In the genomic region with DNA sequence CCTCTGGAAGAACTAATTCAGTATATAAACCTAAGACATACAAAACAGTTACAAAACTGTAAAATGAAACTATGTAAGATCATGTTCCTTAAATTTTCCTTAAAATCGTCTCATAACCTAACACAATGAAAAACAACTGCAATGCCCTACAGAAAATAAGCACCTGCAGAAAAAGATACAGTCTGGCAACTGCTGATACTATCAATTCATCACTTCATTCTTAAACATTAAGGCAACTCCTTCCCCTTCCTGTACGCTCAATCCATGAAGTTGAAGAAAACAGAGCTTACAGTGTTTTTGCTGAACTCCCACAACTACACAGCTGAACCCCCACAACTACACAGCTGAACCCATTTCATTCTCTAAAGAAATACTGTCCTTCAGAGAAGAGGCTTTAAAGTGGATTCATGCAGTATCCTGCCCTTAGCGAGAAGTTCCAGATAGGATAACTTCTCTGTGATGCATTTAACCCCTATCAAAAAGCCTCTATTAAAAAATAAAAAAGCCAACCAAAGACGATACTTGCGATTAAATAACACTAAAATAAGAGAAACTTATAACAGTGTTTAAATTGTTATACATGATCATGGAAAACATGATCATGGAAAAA, we compare ENCODE assay signal across 16 cellular contexts. TPM values are rescaled to one million over a fixed set of nuclear protein-coding genes. Genes with fewer than 3 reads are reported as not detected.
A peak's percentile ranks its signal among the peaks of the same experiment; 100 is the strongest.
DNase-seq lines count a peak whose midpoint lies in the region; ATAC-seq and TF ChIP-seq lines count a peak whose summit lies in the region.
"Had no signal": no experiment of that assay in that cellular context is flagged by ENCODE, and none has a peak within 500 bp of the region (broad histone marks: within the 10 kb centered on the region; RNA-seq: fewer than 3 reads in every experiment).

No MANE protein-coding gene starts in this region.

- TF ChIP-seq POLR2A in ovary (IDR thresholded peaks at IDR 0.05) = no peak

- TF ChIP-seq EP300 in ovary (IDR thresholded peaks at IDR 0.05) = no peak

- no peak for ATAC-seq in activated T-cell treated with anti-CD3 and anti-CD28 coated beads, Interleukin-2, amount 50 U/mL, for 72 hours (replicated peaks in 1 of 2)
- ATAC-seq: activated naive CD4-positive, alpha-beta T cell treated with anti-CD3 and anti-CD28 coated beads, Interleukin-2, amount 50 U/mL, for 72 hours; natural killer cell had no signal

- CTCF ChIA-PET in activated naive CD4-positive, alpha-beta T cell treated with anti-CD3 and anti-CD28 coated beads for 36 hours (lab: Charles Lee) = no interaction called here

- H3K27ac Mint-ChIP-seq in activated T-cell treated with anti-CD3 and anti-CD28 coated beads, Interleukin-2, amount 50 U/mL, for 72 hours = peak overlapping the region; percentile 48
- no peak overlapping the region for H3K27ac Mint-ChIP-seq in activated naive CD4-positive, alpha-beta T cell treated with anti-CD3 and anti-CD28 coated beads for 36 hours
- H3K27ac Mint-ChIP-seq: activated naive CD4-positive, alpha-beta T cell treated with anti-CD3 and anti-CD28 coated beads, Interleukin-2, amount 50 U/mL, for 72 hours; natural killer cell; stimulated activated naive CD8-positive, alpha-beta T cell treated with anti-CD3 and anti-CD28 coated beads, Interleukin-15, Interleukin-2, amounts not matched to agents 100 ng/mL and 50 ng/mL, for 24 hours had no signal

- 12 to 20% (median 16%) methylated on average over 5 of the region's 5 CpGs for WGBS in ovary, 3 donors

- H3K27me3 ChIP-seq in stomach smooth muscle (ENCODE audit: control insufficient read depth in 1 of 2, insufficient read depth in 2 of 2, low read length in 2 of 2) = no peaks in the 10 kb centered on the region
- no peaks in the 10 kb centered on the region for H3K27me3 ChIP-seq in ovary
- H3K27me3 ChIP-seq: sigmoid colon had no signal

- H3K9ac ChIP-seq in SK-N-MC (ENCODE audit: insufficient read length) (no peak overlapping the region), stomach smooth muscle (ENCODE audit: low read length in 2 of 2) (peak overlapping the region in 1 of 2 donors; percentile 14)

- no peaks in the 10 kb centered on the region for H3K9me3 Mint-ChIP-seq in activated T-cell treated with anti-CD3 and anti-CD28 coated beads, Interleukin-2, amount 50 U/mL, for 72 hours
- H3K9me3 Mint-ChIP-seq in activated naive CD4-positive, alpha-beta T cell treated with anti-CD3 and anti-CD28 coated beads for 36 hours = no peaks in the 10 kb centered on the region
- H3K9me3 Mint-ChIP-seq: activated naive CD4-positive, alpha-beta T cell treated with anti-CD3 and anti-CD28 coated beads, Interleukin-2, amount 50 U/mL, for 72 hours; natural killer cell; stimulated activated naive CD8-positive, alpha-beta T cell treated with anti-CD3 and anti-CD28 coated beads, Interleukin-15, Interleukin-2, amounts not matched to agents 100 ng/mL and 50 ng/mL, for 24 hours had no signal

- H3K27ac ChIP-seq in SK-N-MC = peak overlapping the region; percentile 70; the same call in 1 of the 2 replicates
- H3K27ac ChIP-seq in stomach smooth muscle (ENCODE audit: low read length) = no peak overlapping the region
- H3K27ac ChIP-seq in ovary = no peak overlapping the region

- TF ChIP-seq CTCF in ovary (IDR thresholded peaks at IDR 0.05) = no peak

- H3K36me3 ChIP-seq in SK-N-MC (ENCODE audit: insufficient read depth, low read length) = no peaks in the 10 kb centered on the region
- no peaks in the 10 kb centered on the region for H3K36me3 ChIP-seq in stomach smooth muscle (ENCODE audit: control insufficient read depth in 2 of 2, insufficient read depth in 2 of 2, low read length in 2 of 2)
- no peaks in the 10 kb centered on the region for H3K36me3 ChIP-seq in ovary
- H3K36me3 ChIP-seq: sigmoid colon had no signal

- peaks cover 0 to 1% of the 10 kb centered on the region in 2 donors for H3K36me3 Mint-ChIP-seq in activated T-cell treated with anti-CD3 and anti-CD28 coated beads, Interleukin-2, amount 50 U/mL, for 72 hours (ENCODE audit: insufficient read depth in 2 of 2)
- H3K36me3 Mint-ChIP-seq in activated naive CD4-positive, alpha-beta T cell treated with anti-CD3 and anti-CD28 coated beads for 36 hours (ENCODE audit: low read depth) = no peaks in the 10 kb centered on the region
- H3K36me3 Mint-ChIP-seq: activated naive CD4-positive, alpha-beta T cell treated with anti-CD3 and anti-CD28 coated beads, Interleukin-2, amount 50 U/mL, for 72 hours; natural killer cell had no signal

- H3K4me1 ChIP-seq in stomach smooth muscle (ENCODE audit: control insufficient read depth, insufficient read depth, low read length) = no peaks in the 10 kb centered on the region
- no peaks in the 10 kb centered on the region for H3K4me1 ChIP-seq in ovary (ENCODE audit: insufficient read depth)

- peaks cover 10% of the 10 kb centered on the region for H3K4me1 Mint-ChIP-seq in activated T-cell treated with anti-CD3 and anti-CD28 coated beads, Interleukin-2, amount 50 U/mL, for 72 hours (ENCODE audit: low read depth)
- H3K4me1 Mint-ChIP-seq in activated naive CD4-positive, alpha-beta T cell treated with anti-CD3 and anti-CD28 coated beads for 36 hours (ENCODE audit: low read depth) = peaks cover 25% of the 10 kb centered on the region

- DNase-seq in activated T-cell treated with anti-CD3 and anti-CD28 coated beads, Interleukin-2, amount 50 U/mL, for 72 hours = no peak
- DNase-seq in activated T-cell treated with anti-CD3 and anti-CD28 coated beads, Interleukin-2, amount 50 U/mL, for 1 hour = no peak
- DNase-seq in SK-N-MC (ENCODE audit: low read depth, low spot score) (no peak), foreskin melanocyte (peak; percentile 26), ovary (no peak), amygdala (lab: John Stamatoyannopoulos, UW) (no peak)
- no peak for DNase-seq in activated naive CD4-positive, alpha-beta T cell treated with anti-CD3 and anti-CD28 coated beads for 36 hours
- DNase-seq: ACHN; central memory CD4-positive, alpha-beta T cell; natural killer cell; NCI-H748 treated with DMSO at 0.1 percent for 48 hours; Right ventricle myocardium superior; sigmoid colon had no signal

- H3K4me3 Mint-ChIP-seq in activated T-cell treated with anti-CD3 and anti-CD28 coated beads, Interleukin-2, amount 50 U/mL, for 72 hours = no peak overlapping the region
- H3K4me3 Mint-ChIP-seq in activated naive CD4-positive, alpha-beta T cell treated with anti-CD3 and anti-CD28 coated beads for 36 hours = no peak overlapping the region
- H3K4me3 Mint-ChIP-seq: natural killer cell; stimulated activated naive CD8-positive, alpha-beta T cell treated with anti-CD3 and anti-CD28 coated beads, Interleukin-15, Interleukin-2, amounts not matched to agents 100 ng/mL and 50 ng/mL, for 24 hours had no signal

- H3K27me3 Mint-ChIP-seq in activated T-cell treated with anti-CD3 and anti-CD28 coated beads, Interleukin-2, amount 50 U/mL, for 72 hours (ENCODE audit: low read depth) = no peaks in the 10 kb centered on the region
- no peaks in the 10 kb centered on the region for H3K27me3 Mint-ChIP-seq in activated naive CD4-positive, alpha-beta T cell treated with anti-CD3 and anti-CD28 coated beads for 36 hours (ENCODE audit: low read depth)
- H3K27me3 Mint-ChIP-seq: stimulated activated naive CD8-positive, alpha-beta T cell treated with anti-CD3 and anti-CD28 coated beads, Interleukin-15, Interleukin-2, amounts not matched to agents 100 ng/mL and 50 ng/mL, for 24 hours had no signal

- H3K9me3 ChIP-seq in SK-N-MC (ENCODE audit: low read depth, low read length) = no peaks in the 10 kb centered on the region
- H3K9me3 ChIP-seq in stomach smooth muscle (ENCODE audit: control insufficient read depth in 2 of 2, low read length in 2 of 2) = no peaks in the 10 kb centered on the region
- H3K9me3 ChIP-seq in ovary = no peaks in the 10 kb centered on the region
- H3K9me3 ChIP-seq: sigmoid colon had no signal

- H3K4me3 ChIP-seq in SK-N-MC = peak overlapping the region; percentile 35
- peak overlapping the region; percentile 16 to 46 for H3K4me3 ChIP-seq in stomach smooth muscle (ENCODE audit: low read length in 2 of 2)
- no peak overlapping the region for H3K4me3 ChIP-seq in ovary
- H3K4me3 ChIP-seq: sigmoid colon had no signal

- intact Hi-C loops in ovary (cut with DNase I) = no loop called here
- intact Hi-C loops in activated naive CD4-positive, alpha-beta T cell treated with anti-CD3 and anti-CD28 coated beads for 36 hours (cut with micrococcal nuclease) = loop anchor here (1.0 kb wide), 1 partner anchor 19 kb away; no protein-coding TSS in a partner anchor

RNA-seq across cellular contexts. Expression of a gene that starts 50.0 kb away (rescaled TPM):
- total RNA-seq in activated T-cell treated with anti-CD3 and anti-CD28 coated beads, Interleukin-2, amount 50 U/mL, for 72 hours = 10 to 100 TPM; 67.3 to 67.5 TPM
- 100 to 1,000 TPM in 2 of 7 donors, 10 to 100 TPM in 5; 70.9 to 140 (median 80.1) TPM for total RNA-seq in ovary
- 10 to 100 TPM; 45.4 to 46.4 TPM for polyA plus RNA-seq in ovary
- 10 to 100 TPM; 54.1 to 56.6 TPM for total RNA-seq in activated naive CD4-positive, alpha-beta T cell treated with anti-CD3 and anti-CD28 coated beads for 36 hours
